Comparison of ENCODE assay signal across 8 cellular contexts in the genomic region with DNA sequence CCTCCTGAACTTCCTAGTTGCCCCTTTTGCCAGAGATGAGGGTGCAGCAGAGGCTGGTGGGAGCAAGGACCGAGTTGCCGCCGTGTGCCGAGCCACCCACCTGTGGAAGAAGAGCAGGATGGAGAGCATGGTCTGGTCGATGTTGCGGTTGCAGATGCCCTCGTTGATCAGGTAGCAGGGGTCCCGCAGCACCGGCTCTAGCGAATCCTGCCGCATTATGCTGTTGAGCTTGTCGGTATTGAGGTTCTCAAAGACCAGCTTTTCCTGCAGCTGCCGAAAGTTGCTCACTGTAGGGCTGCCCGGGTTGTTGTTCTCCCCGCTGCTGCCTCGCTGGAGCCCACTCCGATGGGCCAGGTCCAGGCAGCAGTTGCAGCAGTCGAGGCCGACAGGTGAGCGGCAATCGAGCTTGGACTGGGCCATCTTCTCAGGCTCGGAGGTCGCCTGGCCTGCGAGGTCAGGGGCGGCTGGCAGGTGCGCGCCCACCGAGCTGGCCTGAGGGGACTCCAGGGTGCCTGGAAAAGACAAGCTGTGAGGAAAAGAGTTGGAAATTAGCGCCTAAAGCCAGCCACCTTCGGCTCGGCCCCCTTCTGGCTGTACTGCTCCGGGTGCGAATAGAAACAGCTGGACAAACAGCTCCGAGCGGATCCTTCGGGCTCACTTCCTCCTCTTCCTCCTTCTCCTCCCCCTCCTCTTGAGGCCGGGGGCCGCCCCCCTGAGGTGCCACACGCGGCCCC.
A peak's percentile ranks its signal among the peaks of the same experiment; 100 is the strongest.
DNase-seq lines count a peak whose midpoint lies in the region; ATAC-seq and TF ChIP-seq lines count a peak whose summit lies in the region.

No MANE protein-coding gene starts in this region.

- no peaks in the 10 kb centered on the region for H3K9me3 ChIP-seq in iPS-15b (ENCODE audit: control insufficient read depth, insufficient read depth, low read length)

- peak; percentile 23 for ATAC-seq in GM18870 (IDR thresholded peaks at IDR 0.05; ENCODE audit: unreplicated experiment)
- peak; percentile 23 for ATAC-seq in HG03066 (IDR thresholded peaks at IDR 0.05; ENCODE audit: low read depth, unreplicated experiment)
- peak in 1 of 2 donors; percentile 11 for ATAC-seq in stimulated activated naive B cell treated with anti-CD40 and anti-IgM and Interleukin-4, amounts not matched to agents 10 μg/mL and 1 μg/mL and 100 μg/mL, for 72 hours (replicated peaks)

- no peak overlapping the region for H3K9ac ChIP-seq in iPS-15b (ENCODE audit: low read depth, low read length)

- H3K36me3 Mint-ChIP-seq in stimulated activated naive B cell treated with anti-CD40 and anti-IgM and Interleukin-4, amounts not matched to agents 10 μg/mL and 1 μg/mL and 100 μg/mL, for 72 hours = no peaks in the 10 kb centered on the region

- in situ Hi-C loops in KBM-7 (cut with MboI; ENCODE audit: low pct_unique_long_range_greater_than_20kb, low sequenced_read_pairs) = no loop called here

- CTCF ChIA-PET in GM10248 (lab: Yijun Ruan, JAX) = interaction anchor here (0.9 to 9.4 kb wide), 15 partner anchors 9 to 749 kb away, joined by 3 to 222 read pairs (median 4); partner anchors contain the start of gene PRPS1

- DNase-seq in activated gamma-delta T cell (lab: John Stamatoyannopoulos, UW) (peak; percentile 9), iPS-NIHi7 (ENCODE audit: extremely low spot score) (no peak), GM10248 (ENCODE audit: extremely low spot score) (no peak), KBM-7 (no peak)
- DNase-seq in stimulated activated naive B cell treated with anti-CD40 and anti-IgM and Interleukin-4, amounts not matched to agents 10 μg/mL and 1 μg/mL and 100 μg/mL, for 72 hours = no peak

- H3K9me3 Mint-ChIP-seq in stimulated activated naive B cell treated with anti-CD40 and anti-IgM and Interleukin-4, amounts not matched to agents 10 μg/mL and 1 μg/mL and 100 μg/mL, for 72 hours = no peaks in the 10 kb centered on the region

- POLR2A ChIA-PET in GM10248 (lab: Yijun Ruan, JAX) = interaction anchor here (1.5 kb wide), 1 partner anchor 59 kb away, joined by 5 read pairs; no protein-coding TSS in a partner anchor

- peaks cover 43% of the 10 kb centered on the region for H3K27me3 ChIP-seq in iPS-15b (ENCODE audit: control insufficient read depth, insufficient read depth, low read length)

- H3K4me1 ChIP-seq in iPS-15b (ENCODE audit: control insufficient read depth, insufficient read depth, low read length) = peaks cover 18% of the 10 kb centered on the region

- no peak for TF ChIP-seq CTCF in GM10248 (IDR thresholded peaks at IDR 0.05; ENCODE audit: control extremely low read depth, extremely low read depth, low read depth, missing control alignments)

- H3K4me3 ChIP-seq in iPS-15b (ENCODE audit: low read depth, low read length) = peak overlapping the region; percentile 60

- H3K4me1 Mint-ChIP-seq in stimulated activated naive B cell treated with anti-CD40 and anti-IgM and Interleukin-4, amounts not matched to agents 10 μg/mL and 1 μg/mL and 100 μg/mL, for 72 hours = peaks cover 11 to 20% of the 10 kb centered on the region in 2 donors

- peaks cover 0 to 17% of the 10 kb centered on the region in 2 donors for H3K27me3 Mint-ChIP-seq in stimulated activated naive B cell treated with anti-CD40 and anti-IgM and Interleukin-4, amounts not matched to agents 10 μg/mL and 1 μg/mL and 100 μg/mL, for 72 hours

- H3K27ac Mint-ChIP-seq in stimulated activated naive B cell treated with anti-CD40 and anti-IgM and Interleukin-4, amounts not matched to agents 10 μg/mL and 1 μg/mL and 100 μg/mL, for 72 hours = peak overlapping the region; percentile 37

- H3K36me3 ChIP-seq in iPS-15b (ENCODE audit: control insufficient read depth, insufficient read depth, low read length) = no peaks in the 10 kb centered on the region

- H3K4me3 Mint-ChIP-seq in stimulated activated naive B cell treated with anti-CD40 and anti-IgM and Interleukin-4, amounts not matched to agents 10 μg/mL and 1 μg/mL and 100 μg/mL, for 72 hours = peak overlapping the region; percentile 73 to 80
